9 cellular contexts compared by ENCODE assay signal in genomic region chr13:80979035-80979641, GRCh38.
DNase-seq lines count a peak whose midpoint lies in the region; ATAC-seq and TF ChIP-seq lines count a peak whose summit lies in the region.
"Had no signal": no experiment of that assay in that cellular context is flagged by ENCODE, and none has a peak within 500 bp of the region (broad histone marks: within the 10 kb centered on the region; RNA-seq: fewer than 3 reads in every experiment).

No MANE protein-coding gene starts in this region.

- in situ Hi-C loops in brain microvascular endothelial cell (cut with HindIII; ENCODE audit: low pct_ligation_motif_present, low sequenced_read_pairs): no loop called here

- H3K27me3 ChIP-seq in brain microvascular endothelial cell (replicated peaks): no peaks in the 10 kb centered on the region
- no peaks in the 10 kb centered on the region for H3K27me3 ChIP-seq in suprapubic skin

- no peaks in the 10 kb centered on the region for H3K36me3 ChIP-seq in brain microvascular endothelial cell (replicated peaks)
- H3K36me3 ChIP-seq in suprapubic skin: no peaks in the 10 kb centered on the region

- no peak overlapping the region for H3K27ac ChIP-seq in brain microvascular endothelial cell
- no peak overlapping the region for H3K27ac ChIP-seq in suprapubic skin
- H3K27ac ChIP-seq: epithelial cell of prostate had no signal

- DNase-seq in NCI-H2107 treated with DMSO at 0.1 percent for 48 hours (lab: John Stamatoyannopoulos, UW; ENCODE audit: unreplicated experiment) (peak; percentile 27), NCI-H2107 (lab: John Stamatoyannopoulos, UW) (no peak), NOMO-1 (lab: John Stamatoyannopoulos, UW; ENCODE audit: unreplicated experiment in 2 of 2) (peak; percentile 7 to 58), brain microvascular endothelial cell (peak; percentile 63), iris pigment epithelial cell (ENCODE audit: low read depth) (peak; percentile 74), suprapubic skin (ENCODE audit: low spot score in 2 of 2) (no peak)

- TF ChIP-seq CTCF in brain microvascular endothelial cell (IDR thresholded peaks at IDR 0.05; ENCODE audit: low read depth, low read length, missing control alignments): peak; percentile 92
- TF ChIP-seq CTCF in suprapubic skin (IDR thresholded peaks at IDR 0.05): peak; percentile 58 to 70

- ATAC-seq in GM21381 (IDR thresholded peaks at IDR 0.05; ENCODE audit: unreplicated experiment) (peak; percentile 89), HG03521 (IDR thresholded peaks at IDR 0.05; ENCODE audit: unreplicated experiment) (peak; percentile 86)

- no peak overlapping the region for H3K4me3 ChIP-seq in brain microvascular endothelial cell (ENCODE audit: low read depth, low read length)
- H3K4me3 ChIP-seq in suprapubic skin: no peak overlapping the region

- no peaks in the 10 kb centered on the region for H3K9me3 ChIP-seq in suprapubic skin

- 46% methylated on average over 9 of the region's 9 CpGs for WGBS in suprapubic skin

- no peaks in the 10 kb centered on the region for H3K4me1 ChIP-seq in suprapubic skin

- TF ChIP-seq EP300 in suprapubic skin (IDR thresholded peaks at IDR 0.05): no peak

- TF ChIP-seq POLR2A in suprapubic skin (IDR thresholded peaks at IDR 0.05): no peak

Comparison
In these comparisons a context has a peak if more than half of its experiments do, and no peak if none do; other contexts are left out.
1. DNase-seq: peak in NCI-H2107 treated with DMSO at 0.1 percent for 48 hours (single experiment), NOMO-1 (2 of 2), brain microvascular endothelial cell (single experiment) and iris pigment epithelial cell (single experiment); none in NCI-H2107 (single experiment) and suprapubic skin (0 of 2).